17 cellular contexts compared by ENCODE assay signal in genomic region chr4:169925678-169926077, GRCh38.
DNase-seq lines count a peak whose midpoint lies in the region; ATAC-seq lines count a peak whose summit lies in the region.
"Had no signal": no experiment of that assay in that cellular context is flagged by ENCODE, and none has a peak within 500 bp of the region (broad histone marks: within the 10 kb centered on the region; RNA-seq: fewer than 3 reads in every experiment).

No MANE protein-coding gene starts in this region.

- no peak overlapping the region for H2AK5ac ChIP-seq in mesendoderm (ENCODE audit: low read length)

- H3K36me3 ChIP-seq in adipocyte (ENCODE audit: control insufficient read depth, insufficient read depth, low read length, severe bottlenecking) (no peaks in the 10 kb centered on the region), mesendoderm (ENCODE audit: control insufficient read depth, insufficient read depth, low read length) (no peaks in the 10 kb centered on the region)
- H3K36me3 ChIP-seq: BLaER1 treated with 17β-estradiol and CSF1 and Interleukin-3, amounts not matched to agents 10 nM and 100 nM; HAP-1 had no signal

- ATAC-seq in sciatic nerve = peak; percentile 29
- ATAC-seq in GM19395 (IDR thresholded peaks at IDR 0.05; ENCODE audit: unreplicated experiment) = no peak
- ATAC-seq: A549; CD8-positive, alpha-beta T cell; GM12878 had no signal

- H2BK5ac ChIP-seq in mesendoderm (ENCODE audit: low read length) = no peak overlapping the region

- H3K4me3 ChIP-seq in adipocyte (ENCODE audit: low read length) = no peak overlapping the region
- no peak overlapping the region for H3K4me3 ChIP-seq in mesendoderm (ENCODE audit: low read length)
- H3K4me3 ChIP-seq: A549; BLaER1 treated with 17β-estradiol and CSF1 and Interleukin-3, amounts not matched to agents 10 nM and 100 nM; GM12878; HAP-1 had no signal

- no peaks in the 10 kb centered on the region for H3K79me2 ChIP-seq in mesendoderm (ENCODE audit: control insufficient read depth, insufficient read depth, low read length)

- H3K4me2 ChIP-seq in mesendoderm (ENCODE audit: low read length) = no peak overlapping the region
- H3K4me2 ChIP-seq: A549; BLaER1 treated with 17β-estradiol and CSF1 and Interleukin-3, amounts not matched to agents 10 nM and 100 nM had no signal

- no peak overlapping the region for H4K8ac ChIP-seq in mesendoderm (ENCODE audit: low read depth, low read length)

- no peak overlapping the region for H2BK15ac ChIP-seq in mesendoderm (replicated peaks; ENCODE audit: low read depth)

- H3K4ac ChIP-seq in mesendoderm (ENCODE audit: low read depth, low read length) = no peak overlapping the region

- no peak overlapping the region for H3K9ac ChIP-seq in adipocyte (ENCODE audit: low read length)
- no peak overlapping the region for H3K9ac ChIP-seq in mesendoderm (ENCODE audit: low read length)
- H3K9ac ChIP-seq: BLaER1 treated with 17β-estradiol and CSF1 and Interleukin-3, amounts not matched to agents 10 nM and 100 nM had no signal

- H3K79me1 ChIP-seq in mesendoderm (ENCODE audit: low read length) = no peaks in the 10 kb centered on the region

- H3K9me3 ChIP-seq in adipocyte (ENCODE audit: control insufficient read depth, low read length) = no peaks in the 10 kb centered on the region
- H3K9me3 ChIP-seq: A549, HAP-1 had no signal

- H3K27me3 ChIP-seq in adipocyte (replicated peaks; ENCODE audit: control insufficient read depth, insufficient read depth, low read length) = peaks cover 5% of the 10 kb centered on the region
- no peaks in the 10 kb centered on the region for H3K27me3 ChIP-seq in mesendoderm (ENCODE audit: insufficient read depth, low read length, poor library complexity)
- H3K27me3 ChIP-seq: BLaER1 treated with 17β-estradiol and CSF1 and Interleukin-3, amounts not matched to agents 10 nM and 100 nM had no signal

- DNase-seq in AG08395 (ENCODE audit: low spot score) = peak; percentile 5
- peak; percentile 6 for DNase-seq in adipocyte (ENCODE audit: low read depth)
- no peak for DNase-seq in mesendoderm
- no peak for DNase-seq in sciatic nerve (ENCODE audit: low spot score)
- no peak for DNase-seq in occipital lobe (lab: John Stamatoyannopoulos, UW)
- DNase-seq in AG20443 (ENCODE audit: low spot score) = no peak
- DNase-seq: CD8-positive, alpha-beta T cell; DMS 273 treated with DMSO at 0.1 percent for 48 hours; DMS53; DND-41; EL had no signal

- no CpG with 5 or more reads among the region's 4 CpGs for WGBS in mesendoderm (ENCODE audit: extremely low coverage, insufficient coverage, low lambda C conversion rate)

- no peak overlapping the region for H2BK120ac ChIP-seq in mesendoderm (ENCODE audit: low read depth, low read length)

- intact Hi-C loops in sciatic nerve (cut with DNase I) = no loop called here

- H3K27ac ChIP-seq in mesendoderm (ENCODE audit: low read depth, low read length) = no peak overlapping the region
- H3K27ac ChIP-seq: 22Rv1; A549; BLaER1 treated with 17β-estradiol and CSF1 and Interleukin-3, amounts not matched to agents 10 nM and 100 nM had no signal

- H3K18ac ChIP-seq in mesendoderm (ENCODE audit: low read length) = peak overlapping the region; percentile 82

- H3K23ac ChIP-seq in mesendoderm (ENCODE audit: low read length) = no peak overlapping the region

- H3K4me1 ChIP-seq in adipocyte (ENCODE audit: control insufficient read depth, insufficient read depth, low read length) = peaks cover 4% of the 10 kb centered on the region
- H3K4me1 ChIP-seq in mesendoderm (ENCODE audit: control insufficient read depth, low read depth, low read length) = peaks cover 7% of the 10 kb centered on the region
- H3K4me1 ChIP-seq: A549; BLaER1 treated with 17β-estradiol and CSF1 and Interleukin-3, amounts not matched to agents 10 nM and 100 nM had no signal

- no peak overlapping the region for H4K5ac ChIP-seq in mesendoderm (ENCODE audit: low read length)

- H3K56ac ChIP-seq in mesendoderm (ENCODE audit: low read length) = no peak overlapping the region

Comparison
In these comparisons a context has a peak if more than half of its experiments do, and no peak if none do; other contexts are left out.
1. DNase-seq: peak in AG08395 (single experiment) and adipocyte (single experiment); none in mesendoderm (single experiment), sciatic nerve (single experiment), occipital lobe (single experiment) and AG20443 (single experiment).